24 cellular contexts compared by ENCODE assay signal in the genomic region with DNA sequence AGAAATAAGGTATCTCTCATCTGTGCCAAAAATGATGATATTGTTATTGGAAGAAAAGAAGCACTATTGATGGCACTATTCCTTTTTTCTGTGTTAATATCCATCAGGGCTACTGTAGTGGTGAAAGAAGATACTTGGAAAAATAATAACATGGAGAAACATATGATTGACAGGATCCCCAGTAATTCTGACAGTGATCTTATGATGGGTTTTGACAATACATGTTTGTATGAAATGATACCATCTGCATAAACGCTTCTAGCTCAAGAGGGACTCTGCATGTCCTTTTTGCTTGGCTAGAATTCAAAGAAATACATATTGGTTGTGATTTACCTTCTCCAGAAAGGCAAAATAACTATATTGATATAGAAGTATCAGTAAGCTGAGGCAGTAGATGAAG.
"Had no signal": no experiment of that assay in that cellular context is flagged by ENCODE, and none has a peak within 500 bp of the region (broad histone marks: within the 10 kb centered on the region; RNA-seq: fewer than 3 reads in every experiment).

No MANE protein-coding gene starts in this region.

- H3K27ac ChIP-seq: stomach, suprapubic skin, testis, thoracic aorta, thyroid gland, tibial artery, tibial nerve, transverse colon, upper lobe of left lung, upper lobe of right lung, uterus, vagina had no signal

- H3K4me3 ChIP-seq: stomach, suprapubic skin, testis, thoracic aorta, thyroid gland, tibial artery, tibial nerve, transverse colon, upper lobe of left lung, upper lobe of right lung, uterus, vagina had no signal

- H3K9me3 ChIP-seq: stomach, suprapubic skin, testis, thoracic aorta, thyroid gland, tibial artery, tibial nerve, transverse colon, upper lobe of left lung, upper lobe of right lung, uterus, vagina had no signal

- H3K36me3 ChIP-seq: stomach, suprapubic skin, thoracic aorta, thyroid gland, tibial artery, tibial nerve, transverse colon, upper lobe of left lung, upper lobe of right lung, uterus, vagina had no signal

- H3K27me3 ChIP-seq: stomach, suprapubic skin, testis, thyroid gland, tibial artery, tibial nerve, transverse colon, upper lobe of left lung, upper lobe of right lung, uterus, vagina had no signal

- DNase-seq: stimulated activated CD4-positive, alpha-beta T cell treated with anti-CD3 and anti-CD28 coated beads, Interleukin-2, amount 100 ng/mL, for 48 hours; stimulated activated CD4-positive, alpha-beta T cell treated with anti-CD3 and anti-CD28 coated beads, Interleukin-4, amount 100 ng/mL, for 1 hour; stimulated activated CD4-positive, alpha-beta T cell treated with anti-CD3 and anti-CD28 coated beads, Interleukin-4, amount 100 ng/mL, for 24 hours; stimulated activated CD4-positive, alpha-beta T cell treated with anti-CD3 and anti-CD28 coated beads, Interleukin-4, amount 100 ng/mL, for 4 hours; stimulated activated CD8-positive, alpha-beta memory T cell treated with anti-CD3 and anti-CD28 coated beads, Interleukin-4, amount 100 ng/mL, for 48 hours; stimulated activated naive B cell treated with anti-CD40 and anti-IgM and Interleukin-4, amounts not matched to agents 10 μg/mL and 1 μg/mL and 100 μg/mL, for 72 hours; stimulated activated naive CD4-positive, alpha-beta T cell; stimulated activated naive CD4-positive, alpha-beta T cell treated with Interleukin-2 at 50 U/mL for 16 hours; stimulated activated naive CD8-positive, alpha-beta T cell treated with anti-CD3 and anti-CD28 coated beads, Interleukin-15, amount 100 ng/mL, for 72 hours; stimulated activated naive CD8-positive, alpha-beta T cell treated with anti-CD3 and anti-CD28 coated beads, Interleukin-15, Interleukin-2, amounts not matched to agents 100 U/mL and 50 U/mL, for 24 hours; stomach; substantia nigra; testis; thyroid gland; tibial artery; transverse colon; trophoblast cell; upper lobe of left lung; upper lobe of right lung; uterus had no signal
